Comparison of ENCODE assay signal across 11 cellular contexts in the genomic region with DNA sequence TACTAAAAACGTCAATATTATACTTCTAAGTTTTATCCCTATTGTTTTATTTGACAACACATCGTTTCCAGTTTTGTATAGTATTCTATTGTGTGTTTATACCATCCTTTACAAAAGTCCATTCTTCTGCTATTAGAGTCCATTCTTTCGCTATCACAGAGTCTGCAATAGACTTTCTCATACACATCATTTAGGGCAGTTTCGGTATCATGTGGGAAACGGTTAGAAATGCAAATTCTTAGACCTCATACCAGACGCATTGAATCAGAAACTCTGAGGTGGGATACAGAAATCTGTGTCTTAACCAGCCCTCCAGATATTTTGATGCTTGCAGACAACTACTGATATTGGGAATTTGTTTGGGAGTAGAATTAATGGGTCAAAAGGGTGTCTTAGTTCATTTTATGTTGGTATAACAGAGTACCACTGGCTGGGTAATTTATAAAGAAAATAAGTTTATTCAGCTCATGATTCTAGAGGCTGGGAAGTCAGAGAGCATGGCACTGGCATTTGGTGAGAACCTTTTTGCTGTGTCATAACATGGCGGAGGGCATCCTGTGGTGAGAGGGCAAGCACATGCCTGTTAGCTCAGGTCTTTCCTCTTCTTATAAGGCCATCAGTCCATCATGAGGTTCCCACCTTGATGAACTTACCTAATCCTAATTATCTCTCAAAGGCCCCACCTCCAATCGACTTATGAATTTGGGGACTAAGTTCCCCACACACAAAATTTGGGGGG.
A peak's percentile ranks its signal among the peaks of the same experiment; 100 is the strongest.
DNase-seq lines count a peak whose midpoint lies in the region; ATAC-seq and FAIRE-seq lines count a peak whose summit lies in the region.
"Had no signal": no experiment of that assay in that cellular context is flagged by ENCODE, and none has a peak within 500 bp of the region (broad histone marks: within the 10 kb centered on the region; RNA-seq: fewer than 3 reads in every experiment).

No MANE protein-coding gene starts in this region.

- no peak for FAIRE-seq in RCC 7860 (lab: Jason Lieb, UNC)

- no peak for DNase-seq in DMS53 treated with DMSO at 0.1 percent for 48 hours (lab: John Stamatoyannopoulos, UW; ENCODE audit: unreplicated experiment)
- no peak for DNase-seq in iPS-NIHi11 (ENCODE audit: low spot score)
- DNase-seq in RCC 7860 (ENCODE audit: low spot score) = no peak
- DNase-seq in NCI-H2081 treated with DMSO at 0.1 percent for 48 hours (lab: John Stamatoyannopoulos, UW) = no peak
- DNase-seq: activated CD4-positive, alpha-beta memory T cell treated with anti-CD3 and anti-CD28 coated beads, Interleukin-2, amount 10 ng/mL, durations not matched to agents 7 days and 5 days; activated naive CD8-positive, alpha-beta T cell treated with anti-CD3 and anti-CD28 coated beads, Interleukin-2, amount 10 ng/mL, durations not matched to agents 7 days and 5 days; NCI-H1105 had no signal

- ATAC-seq in GM18511 (IDR thresholded peaks at IDR 0.05; ENCODE audit: unreplicated experiment) (peak; percentile 98), GM19467 (IDR thresholded peaks at IDR 0.05; ENCODE audit: unreplicated experiment) (peak; percentile 75), HG02852 (IDR thresholded peaks at IDR 0.05; ENCODE audit: unreplicated experiment) (peak; percentile 99), HG03521 (IDR thresholded peaks at IDR 0.05; ENCODE audit: unreplicated experiment) (peak; percentile 96)
